8 cellular contexts compared by ENCODE assay signal in the genomic region with DNA sequence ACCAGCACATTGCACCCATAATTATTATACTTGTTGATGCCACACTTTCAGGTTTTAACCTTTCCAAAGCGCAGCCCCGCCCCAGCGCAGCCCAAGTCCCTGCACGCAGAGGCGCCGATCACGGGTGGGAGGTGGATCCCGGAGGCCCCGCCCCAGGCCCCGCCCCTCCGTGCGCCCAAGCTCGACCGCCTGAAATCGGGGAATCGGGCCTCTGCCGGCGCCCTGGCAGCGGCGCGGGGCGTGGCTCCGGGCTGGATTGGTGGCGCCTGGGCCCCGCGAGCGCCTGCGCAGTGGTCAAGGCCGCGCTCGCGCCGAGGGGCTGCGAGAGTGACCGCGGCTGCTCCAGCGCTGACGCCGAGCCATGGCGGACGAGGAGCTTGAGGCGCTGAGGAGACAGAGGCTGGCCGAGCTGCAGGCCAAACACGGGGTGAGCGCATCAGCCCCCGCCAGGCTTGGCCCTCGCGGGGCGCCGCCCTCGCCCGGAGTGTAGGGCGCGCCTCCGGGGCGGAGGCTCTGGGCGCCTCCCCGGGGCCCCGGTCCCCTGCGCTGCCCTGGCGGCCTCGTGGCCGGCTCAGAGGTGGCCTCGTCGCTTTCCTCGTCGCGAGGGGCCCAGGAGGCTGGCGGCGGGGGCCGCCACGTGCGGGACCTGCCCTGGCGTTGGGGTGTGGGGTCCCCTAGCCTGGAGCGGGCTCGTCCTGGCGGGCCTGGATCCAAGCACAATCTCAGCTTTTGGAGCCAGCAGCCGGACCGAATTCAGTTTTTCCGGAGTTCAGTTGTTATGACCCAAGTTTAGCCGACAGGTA. TPM values are rescaled to one million over a fixed set of nuclear protein-coding genes. Genes with fewer than 3 reads are reported as not detected.
DNase-seq lines count a peak whose midpoint lies in the region; ATAC-seq lines count a peak whose summit lies in the region.

A gene with protein sequence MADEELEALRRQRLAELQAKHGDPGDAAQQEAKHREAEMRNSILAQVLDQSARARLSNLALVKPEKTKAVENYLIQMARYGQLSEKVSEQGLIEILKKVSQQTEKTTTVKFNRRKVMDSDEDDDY (plus strand): TSS at position 290 of the 803 bp plus-strand sequence. CDS start 72 bp downstream, at position 362.

- peak; percentile 90 for ATAC-seq in GM21367 (IDR thresholded peaks at IDR 0.05; ENCODE audit: unreplicated experiment)
- peak; percentile 91 for ATAC-seq in effector memory CD8-positive, alpha-beta T cell (replicated peaks)
- peak; percentile 93 for ATAC-seq in memory B cell (ENCODE audit: low read depth)

- H3K27me3 Mint-ChIP-seq in effector memory CD8-positive, alpha-beta T cell = peaks cover under 1 to 5% of the 10 kb centered on the region in 2 donors
- H3K27me3 Mint-ChIP-seq in memory B cell = peaks cover 2% of the 10 kb centered on the region

- no peaks in the 10 kb centered on the region for H3K9me3 Mint-ChIP-seq in effector memory CD8-positive, alpha-beta T cell
- H3K9me3 Mint-ChIP-seq in memory B cell = peaks cover under 1% of the 10 kb centered on the region

- peak within 1 kb of the TSS; percentile 82 to 93 for H3K4me3 Mint-ChIP-seq in effector memory CD8-positive, alpha-beta T cell
- H3K4me3 Mint-ChIP-seq in memory B cell = peak within 1 kb of the TSS; percentile 97

- peaks cover 9 to 29% of the 10 kb centered on the region in 2 donors for H3K4me1 Mint-ChIP-seq in effector memory CD8-positive, alpha-beta T cell (ENCODE audit: low read depth in 2 of 2)
- peaks cover 9% of the 10 kb centered on the region for H3K4me1 Mint-ChIP-seq in memory B cell

- H3K27ac Mint-ChIP-seq in effector memory CD8-positive, alpha-beta T cell = peak within 1 kb of the TSS; percentile 19 to 79
- H3K27ac Mint-ChIP-seq in memory B cell = peak within 1 kb of the TSS; percentile 81

- DNase-seq in COR-L47 (lab: John Stamatoyannopoulos, UW) (peak; percentile 94), HT1080 (ENCODE audit: low read depth) (peak; percentile 90), NOMO-1 (lab: John Stamatoyannopoulos, UW; ENCODE audit: unreplicated experiment in 2 of 2) (peak; percentile 90 to 98), memory B cell (ENCODE audit: low spot score in 2 of 2) (peak; percentile 88 to 89)
- peak; percentile 87 to 96 (median 88) for DNase-seq in activated CD8-positive, alpha-beta memory T cell treated with anti-CD3 and anti-CD28 coated beads for 48 hours (ENCODE audit: low read depth in 2 of 3, low spot score in 2 of 3)
- DNase-seq in effector memory CD8-positive, alpha-beta T cell = peak; percentile 85 to 90 (median 88)
- DNase-seq in stimulated activated CD8-positive, alpha-beta memory T cell treated with anti-CD3 and anti-CD28 coated beads, Interleukin-12 subunit alpha, Interleukin-12 subunit beta, amount 100 ng/mL, for 1 hour (ENCODE audit: low read depth) = peak; percentile 92

- H3K36me3 Mint-ChIP-seq in effector memory CD8-positive, alpha-beta T cell (ENCODE audit: insufficient read depth) = peaks cover under 1% of the 10 kb centered on the region
- peaks cover 4% of the 10 kb centered on the region for H3K36me3 Mint-ChIP-seq in memory B cell

RNA-seq across cellular contexts. Expression of the gene that starts here (rescaled TPM):
- total RNA-seq in HT1080 (2014; rRNA removed; shearing (Covaris generic)) = 239 and 252 TPM in 2 replicates
- polyA plus RNA-seq in HT1080 (2015; cell fraction: cytosol; rRNA removed) = 167 and 175 TPM in 2 replicates
- polyA plus RNA-seq in HT1080 (2015; cell fraction: nucleus; rRNA removed) = 67.1 and 71.0 TPM in 2 replicates

Comparison
In these comparisons a context has a peak if more than half of its experiments do, and no peak if none do; other contexts are left out.
1. Peak in every context shown above with its lines: DNase-seq and ATAC-seq.